In the genomic region with DNA sequence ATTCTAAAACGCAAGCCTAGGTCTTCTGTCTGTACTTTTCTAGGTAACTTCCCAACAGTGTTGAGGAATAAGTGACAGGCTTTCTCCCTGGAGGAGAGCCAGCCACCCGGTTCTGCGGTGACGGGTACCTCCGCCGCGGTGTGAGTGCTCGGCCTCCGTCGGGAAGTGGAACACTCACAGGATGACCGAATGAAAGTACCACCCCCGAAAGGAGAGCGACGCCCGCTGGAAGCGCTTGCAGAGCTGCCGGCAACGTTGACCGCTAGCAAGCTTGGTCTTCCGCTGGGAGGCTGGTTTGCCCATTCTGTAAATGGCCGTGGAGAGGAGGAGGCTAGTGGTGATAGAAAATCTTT, we compare ENCODE assay signal across 8 cellular contexts.
DNase-seq lines count a peak whose midpoint lies in the region; ATAC-seq and TF ChIP-seq lines count a peak whose summit lies in the region.

No MANE protein-coding gene starts in this region.

- ATAC-seq in HG02840 (IDR thresholded peaks at IDR 0.05; ENCODE audit: low FRiP score, unreplicated experiment), result peak; percentile 24
- peak; percentile 15 for ATAC-seq in central memory CD8-positive, alpha-beta T cell (replicated peaks; ENCODE audit: extremely low read depth, poor library complexity, severe bottlenecking)

- H3K36me3 ChIP-seq in SK-N-MC (ENCODE audit: insufficient read depth, low read length), result peaks cover 16% of the 10 kb centered on the region

- H3K9me3 Mint-ChIP-seq in central memory CD8-positive, alpha-beta T cell, result no peaks in the 10 kb centered on the region

- peak overlapping the region; percentile 90 for H3K9ac ChIP-seq in SK-N-MC (ENCODE audit: insufficient read length)

- peak overlapping the region; percentile 87 for H3K27ac Mint-ChIP-seq in central memory CD8-positive, alpha-beta T cell (ENCODE audit: low read depth)

- no peaks in the 10 kb centered on the region for H3K27me3 Mint-ChIP-seq in central memory CD8-positive, alpha-beta T cell

- peak; percentile 17 for TF ChIP-seq CTCF in GM12873 (IDR thresholded peaks at IDR 0.05; ENCODE audit: insufficient read depth, low read depth, low read length, missing control alignments)

- peak overlapping the region; percentile 94 for H3K4me3 ChIP-seq in SK-N-MC

- no peak for DNase-seq in SK-N-MC (ENCODE audit: low read depth, low spot score)
- DNase-seq in central memory CD8-positive, alpha-beta T cell (ENCODE audit: low spot score in 2 of 2), result no peak
- peak; percentile 91 for DNase-seq in kidney tubule cell (ENCODE audit: low spot score)
- peak; percentile 19 to 23 for DNase-seq in stimulated activated CD4-positive, alpha-beta T cell treated with anti-CD3 and anti-CD28 coated beads, Interleukin-2, amount 100 ng/mL, for 48 hours
- no peak for DNase-seq in effector CD8-positive, alpha-beta T cell (lab: John Stamatoyannopoulos, UW)
- no peak for DNase-seq in stimulated activated naive CD4-positive, alpha-beta T cell (lab: John Stamatoyannopoulos, UW)

- H3K36me3 Mint-ChIP-seq in central memory CD8-positive, alpha-beta T cell (ENCODE audit: insufficient read depth), result peaks cover 5% of the 10 kb centered on the region

- peak overlapping the region; percentile 87 for H3K4me3 Mint-ChIP-seq in central memory CD8-positive, alpha-beta T cell

- peaks cover 13% of the 10 kb centered on the region for H3K4me1 Mint-ChIP-seq in central memory CD8-positive, alpha-beta T cell

- H3K9me3 ChIP-seq in SK-N-MC (ENCODE audit: low read depth, low read length), result no peaks in the 10 kb centered on the region

- no peak overlapping the region for H3K27ac ChIP-seq in SK-N-MC

Comparison
In these comparisons a context has a peak if more than half of its experiments do, and no peak if none do; other contexts are left out.
1. DNase-seq: peak in kidney tubule cell (single experiment) and stimulated activated CD4-positive, alpha-beta T cell treated with anti-CD3 and anti-CD28 coated beads, Interleukin-2, amount 100 ng/mL, for 48 hours (2 of 2); none in SK-N-MC (single experiment), central memory CD8-positive, alpha-beta T cell (0 of 2), effector CD8-positive, alpha-beta T cell (single experiment) and stimulated activated naive CD4-positive, alpha-beta T cell (0 of 6).